Comparison of ENCODE assay signal across 18 cellular contexts in genomic region chr1:174289644-174290310, GRCh38.
DNase-seq lines count a peak whose midpoint lies in the region; ATAC-seq and TF ChIP-seq lines count a peak whose summit lies in the region.
"Had no signal": no experiment of that assay in that cellular context is flagged by ENCODE, and none has a peak within 500 bp of the region (broad histone marks: within the 10 kb centered on the region; RNA-seq: fewer than 3 reads in every experiment).

No MANE protein-coding gene starts in this region.

- H2AFZ ChIP-seq in H9 (ENCODE audit: low read length), result no peak overlapping the region
- no peak overlapping the region for H2AFZ ChIP-seq in neuronal stem cell (ENCODE audit: low read length)
- H2AFZ ChIP-seq: GM23248 had no signal

- H3K4me1 ChIP-seq in H9 (ENCODE audit: insufficient read depth, low read length) (no peaks in the 10 kb centered on the region), heart left ventricle (peaks cover 0 to 4% (median 0%) of the 10 kb centered on the region in 12 donors), neuronal stem cell (ENCODE audit: control insufficient read depth in 2 of 2, insufficient read depth in 1 of 2, low read depth in 1 of 2, low read length in 2 of 2) (no peaks in the 10 kb centered on the region)

- no peaks in the 10 kb centered on the region for H4K20me1 ChIP-seq in H9 (ENCODE audit: control insufficient read depth, insufficient read depth, insufficient read length)

- H3K79me2 ChIP-seq in H9 (ENCODE audit: insufficient read depth, low read length), result no peaks in the 10 kb centered on the region

- H2BK5ac ChIP-seq in H9 (ENCODE audit: insufficient read length, low read length), result no peak overlapping the region
- no peak overlapping the region for H2BK5ac ChIP-seq in neuronal stem cell (ENCODE audit: low read length)

- H2BK15ac ChIP-seq in H9 (ENCODE audit: low read depth, low read length) (no peak overlapping the region), neuronal stem cell (ENCODE audit: low read length) (no peak overlapping the region)

- H3K9me3 Mint-ChIP-seq in H9, result no peaks in the 10 kb centered on the region; a peak in 1 of 5 replicates
- peaks cover 48% of the 10 kb centered on the region for H3K9me3 Mint-ChIP-seq in mesothelial cell of epicardium

- no peak overlapping the region for H3K56ac ChIP-seq in H9 (ENCODE audit: insufficient read length, low read depth, low read length)

- H3K9ac ChIP-seq in H9 (ENCODE audit: extremely low read depth, insufficient read length, low read length), result no peak overlapping the region
- no peak overlapping the region for H3K9ac ChIP-seq in neuronal stem cell (ENCODE audit: low read depth, low read length, poor library complexity)
- H3K9ac ChIP-seq: GM23248 had no signal

- H3K23me2 ChIP-seq in H9 (ENCODE audit: insufficient read length, low read depth, low read length, poor library complexity, severe bottlenecking), result no peaks in the 10 kb centered on the region

- no peak overlapping the region for H3K18ac ChIP-seq in H9 (ENCODE audit: insufficient read length, low read depth, low read length)
- H3K18ac ChIP-seq in neuronal stem cell (ENCODE audit: low read length), result peak overlapping the region; percentile 83

- no peak overlapping the region for H3K4me3 ChIP-seq in heart left ventricle
- H3K4me3 ChIP-seq in neuronal stem cell (ENCODE audit: low read length in 2 of 2), result no peak overlapping the region
- H3K4me3 ChIP-seq: GM23248 had no signal

- H3K36me3 Mint-ChIP-seq in H9 (ENCODE audit: insufficient read depth in 1 of 3, low read depth in 3 of 3) (no peaks in the 10 kb centered on the region; a peak in 1 of 7 replicates), mesothelial cell of epicardium (peaks cover 31% of the 10 kb centered on the region)

- H3K27me3 Mint-ChIP-seq in H9 (ENCODE audit: low read depth), result no peaks in the 10 kb centered on the region
- no peaks in the 10 kb centered on the region for H3K27me3 Mint-ChIP-seq in mesothelial cell of epicardium (ENCODE audit: low read depth)

- no peak overlapping the region for H3K4ac ChIP-seq in H9 (ENCODE audit: low read depth, low read length)
- no peak overlapping the region for H3K4ac ChIP-seq in neuronal stem cell (ENCODE audit: low read length)

- H3K27ac ChIP-seq in H9 (ENCODE audit: insufficient read length, low read depth, low read length) (no peak overlapping the region), heart left ventricle (no peak overlapping the region), neuronal stem cell (replicated peaks; ENCODE audit: low read length) (no peak overlapping the region)
- H3K27ac ChIP-seq: GM23248 had no signal

- H3K23ac ChIP-seq in H9 (ENCODE audit: insufficient read length, low read depth, low read length), result no peak overlapping the region
- no peak overlapping the region for H3K23ac ChIP-seq in neuronal stem cell (ENCODE audit: low read depth, low read length, poor library complexity)

- no CpG with 5 or more reads among the region's 2 CpGs for WGBS in H9 (ENCODE audit: extremely low coverage, insufficient read length, low lambda C conversion rate)
- 50 to 71% (median 62%) methylated on average over 1 to 2 of the region's 2 CpGs for WGBS in heart left ventricle, 4 donors
- WGBS in neuronal stem cell (ENCODE audit: extremely low coverage in 2 of 2, insufficient read length in 2 of 2, insufficient replicate concordance in 1 of 2), 2 donors, result no CpG with 5 or more reads among the region's 2 CpGs

- H3K4me2 ChIP-seq in H9 (ENCODE audit: insufficient read depth, insufficient read length, low read length) (no peak overlapping the region), neuronal stem cell (ENCODE audit: insufficient read depth, low read length, poor library complexity, severe bottlenecking) (no peak overlapping the region)

- peak; percentile 66 to 88 (median 81) for ATAC-seq in heart left ventricle

- H2BK20ac ChIP-seq in H9 (ENCODE audit: low read depth, low read length, poor library complexity, severe bottlenecking), result no peak overlapping the region

- no peak overlapping the region for H3K27ac Mint-ChIP-seq in H9
- no peak overlapping the region for H3K27ac Mint-ChIP-seq in mesothelial cell of epicardium

- no peak for TF ChIP-seq POLR2A in heart left ventricle (IDR thresholded peaks at IDR 0.05)

- H3K36me3 ChIP-seq in heart left ventricle (peaks cover 0 to 44% (median 13%) of the 10 kb centered on the region in 9 donors), neuronal stem cell (replicated peaks in 1 of 2; ENCODE audit: control insufficient read depth in 2 of 2, insufficient read depth in 2 of 2, low read length in 2 of 2) (no peaks in the 10 kb centered on the region)

- no peaks in the 10 kb centered on the region for H3K79me1 ChIP-seq in H9 (ENCODE audit: insufficient read depth, low read depth, low read length, poor library complexity, severe bottlenecking)
- H3K79me1 ChIP-seq in neuronal stem cell (ENCODE audit: low read depth, low read length), result no peaks in the 10 kb centered on the region

- DNase-seq in H9, result no peak
- peak; percentile 4 for DNase-seq in NCI-H1694 (lab: John Stamatoyannopoulos, UW)
- DNase-seq in heart left ventricle, result peak; percentile 10 to 79 (median 34)
- DNase-seq in neuronal stem cell (ENCODE audit: low spot score), result no peak
- no peak for DNase-seq in mesothelial cell of epicardium (ENCODE audit: low spot score in 2 of 2, unreplicated experiment in 2 of 2)
- DNase-seq in dermis blood vessel endothelial cell, result no peak
- DNase-seq in NOMO-1 treated with DMSO at 0.1 percent for 48 hours (lab: John Stamatoyannopoulos, UW; ENCODE audit: unreplicated experiment), result no peak
- DNase-seq: ACHN, C1 segment of cervical spinal cord, DND-41, GM23248, HCEC 1CT, MM.1S, NCI-H1092, NCI-H1436 treated with DMSO at 0.1 percent for 48 hours, NCI-H2081 treated with DMSO at 0.1 percent for 48 hours, NCI-H2227 treated with DMSO at 0.1 percent for 48 hours, NCI-H524 treated with DMSO at 0.1 percent for 48 hours had no signal

- no peak for TF ChIP-seq CTCF in H9 (conservative IDR thresholded peaks at IDR 0.05)
- TF ChIP-seq CTCF in heart left ventricle (IDR thresholded peaks at IDR 0.05), result no peak
- no peak for TF ChIP-seq CTCF in mesothelial cell of epicardium (IDR thresholded peaks at IDR 0.05; ENCODE audit: unreplicated experiment)

- no peaks in the 10 kb centered on the region for H3K9me3 ChIP-seq in H9 (ENCODE audit: control insufficient read depth, low read depth, low read length)
- H3K9me3 ChIP-seq in heart left ventricle, result peaks cover 0 to 35% (median 3%) of the 10 kb centered on the region in 12 donors
- no peaks in the 10 kb centered on the region for H3K9me3 ChIP-seq in neuronal stem cell (replicated peaks in 1 of 2; ENCODE audit: control insufficient read depth in 2 of 2, insufficient read depth in 1 of 2, low read depth in 1 of 2, low read length in 2 of 2)

- H4K8ac ChIP-seq in H9 (replicated peaks; ENCODE audit: insufficient read length, low read depth, low read length) (peak overlapping the region; percentile 28), neuronal stem cell (ENCODE audit: low read depth, low read length) (no peak overlapping the region)

- H4K5ac ChIP-seq in H9 (ENCODE audit: insufficient read length, low read depth, low read length), result no peak overlapping the region

- H3T11ph ChIP-seq in H9 (ENCODE audit: low read length), result no peak overlapping the region

- H3K4me1 Mint-ChIP-seq in H9 (no peaks in the 10 kb centered on the region), mesothelial cell of epicardium (no peaks in the 10 kb centered on the region)

- H3K4me3 Mint-ChIP-seq in H9 (no peak overlapping the region), mesothelial cell of epicardium (no peak overlapping the region)

- H2AK5ac ChIP-seq in H9 (ENCODE audit: insufficient read length, low read length), result no peak overlapping the region
- no peak overlapping the region for H2AK5ac ChIP-seq in neuronal stem cell (ENCODE audit: low read depth, low read length)

- H4K91ac ChIP-seq in H9 (ENCODE audit: insufficient read length, low read depth, low read length), result no peak overlapping the region
- no peak overlapping the region for H4K91ac ChIP-seq in neuronal stem cell (ENCODE audit: low read depth, low read length, poor library complexity)

- H3K14ac ChIP-seq in H9 (ENCODE audit: insufficient read depth, low read length) (no peak overlapping the region), neuronal stem cell (ENCODE audit: low read length) (peak overlapping the region; percentile 17)

- no peak overlapping the region for H2BK12ac ChIP-seq in H9 (ENCODE audit: insufficient read length, low read depth, low read length)
- H2BK12ac ChIP-seq in neuronal stem cell (ENCODE audit: low read length), result no peak overlapping the region

- intact Hi-C loops in heart left ventricle (cut with DNase I), result loop anchor here in 1 of 10 donors (10.0 kb wide), 1 partner anchor 55 kb away; no protein-coding TSS in a partner anchor

- H2BK120ac ChIP-seq in H9 (ENCODE audit: low read depth, low read length, poor library complexity, severe bottlenecking), result no peak overlapping the region
- no peak overlapping the region for H2BK120ac ChIP-seq in neuronal stem cell (ENCODE audit: low read depth, low read length)

- H3K27me3 ChIP-seq in H9 (ENCODE audit: insufficient read depth, low read length) (no peaks in the 10 kb centered on the region), heart left ventricle (no peaks in the 10 kb centered on the region), neuronal stem cell (ENCODE audit: control insufficient read depth in 3 of 3, insufficient read depth in 3 of 3, low read depth in 1 of 3, low read length in 3 of 3) (no peaks in the 10 kb centered on the region)

Comparison
In these comparisons a context has a peak if more than half of its experiments do, and no peak if none do; other contexts are left out.
1. DNase-seq: peak in NCI-H1694 (single experiment) and heart left ventricle (5 of 5); none in H9 (single experiment), neuronal stem cell (single experiment), mesothelial cell of epicardium (0 of 2), dermis blood vessel endothelial cell (single experiment) and NOMO-1 treated with DMSO at 0.1 percent for 48 hours (single experiment).